In genomic region chr18:710418-711300, GRCh38 we compare ENCODE assay signal across 8 cellular contexts. TPM values are rescaled to one million over a fixed set of nuclear protein-coding genes. Genes with fewer than 3 reads are reported as not detected.
DNase-seq lines count a peak whose midpoint lies in the region; ATAC-seq and TF ChIP-seq lines count a peak whose summit lies in the region.

No MANE protein-coding gene starts in this region.

- H3K27me3 Mint-ChIP-seq in activated T-cell treated with anti-CD3 and anti-CD28 coated beads, Interleukin-2, amount 50 U/mL, for 24 hours: no peaks in the 10 kb centered on the region

- peaks cover 0 to 46% (median 0%) of the 10 kb centered on the region in 3 donors for H3K4me1 ChIP-seq in gastroesophageal sphincter
- H3K4me1 ChIP-seq in suprapubic skin: peaks cover 21% of the 10 kb centered on the region

- peak overlapping the region; percentile 86 for H3K4me3 Mint-ChIP-seq in activated T-cell treated with anti-CD3 and anti-CD28 coated beads, Interleukin-2, amount 50 U/mL, for 24 hours

- H3K27me3 ChIP-seq in gastroesophageal sphincter (no peaks in the 10 kb centered on the region), suprapubic skin (no peaks in the 10 kb centered on the region)

- peak overlapping the region; percentile 76 for H3K4me3 ChIP-seq in WI38 (ENCODE audit: low read depth, low read length)
- H3K4me3 ChIP-seq in gastroesophageal sphincter: peak overlapping the region; percentile 71 to 85
- H3K4me3 ChIP-seq in suprapubic skin: peak overlapping the region; percentile 74
- H3K4me3 ChIP-seq in lower leg skin (ENCODE audit: low read depth, poor library complexity, severe bottlenecking): no peak overlapping the region

- no peak for ATAC-seq in gastroesophageal sphincter

- H3K27ac ChIP-seq in gastroesophageal sphincter (peak overlapping the region in 3 of 4 donors; percentile 82 to 89 (median 86)), suprapubic skin (no peak overlapping the region)

- H3K27ac Mint-ChIP-seq in activated T-cell treated with anti-CD3 and anti-CD28 coated beads, Interleukin-2, amount 50 U/mL, for 24 hours: peak overlapping the region; percentile 92

- TF ChIP-seq EP300 in gastroesophageal sphincter (IDR thresholded peaks at IDR 0.05): no peak
- TF ChIP-seq EP300 in suprapubic skin (IDR thresholded peaks at IDR 0.05): no peak

- no peaks in the 10 kb centered on the region for H3K9me3 Mint-ChIP-seq in activated T-cell treated with anti-CD3 and anti-CD28 coated beads, Interleukin-2, amount 50 U/mL, for 24 hours

- peaks cover 63% of the 10 kb centered on the region for H3K4me1 Mint-ChIP-seq in activated T-cell treated with anti-CD3 and anti-CD28 coated beads, Interleukin-2, amount 50 U/mL, for 24 hours (ENCODE audit: low read depth)

- TF ChIP-seq POLR2A in gastroesophageal sphincter (IDR thresholded peaks at IDR 0.05): no peak
- no peak for TF ChIP-seq POLR2A in suprapubic skin (IDR thresholded peaks at IDR 0.05)
- TF ChIP-seq POLR2A in lower leg skin (IDR thresholded peaks at IDR 0.05): no peak

- H3K36me3 ChIP-seq in gastroesophageal sphincter (peaks cover 0 to 21% of the 10 kb centered on the region in 2 donors), suprapubic skin (peaks cover 11% of the 10 kb centered on the region)

- H3K36me3 Mint-ChIP-seq in activated T-cell treated with anti-CD3 and anti-CD28 coated beads, Interleukin-2, amount 50 U/mL, for 24 hours (ENCODE audit: low read depth): peaks cover 52% of the 10 kb centered on the region

- WGBS in gastroesophageal sphincter (ENCODE audit: low coverage in 1 of 2), 2 donors: 64 to 65% methylated on average over 3 of the region's 3 CpGs
- WGBS in suprapubic skin: 80% methylated on average over 3 of the region's 3 CpGs
- WGBS in lower leg skin, 2 donors: 68 to 81% methylated on average over 3 of the region's 3 CpGs

- no peak for DNase-seq in activated T-cell treated with anti-CD3 and anti-CD28 coated beads, Interleukin-2, amount 50 U/mL, for 24 hours
- DNase-seq in activated T-cell treated with anti-CD3 and anti-CD28 coated beads for 4 hours: no peak
- no peak for DNase-seq in suprapubic skin (ENCODE audit: low spot score in 2 of 2)
- no peak for DNase-seq in lower leg skin (ENCODE audit: low spot score in 2 of 2)
- DNase-seq in central memory CD4-positive, alpha-beta T cell: no peak
- no peak for DNase-seq in H4 (ENCODE audit: low spot score)

- intact Hi-C loops in lower leg skin (cut with DNase I; ENCODE audit: low total_unique reads): loop anchor here (10.0 kb wide), 1 partner anchor 124 kb away; no protein-coding TSS in a partner anchor

- TF ChIP-seq CTCF in WI38 (IDR thresholded peaks at IDR 0.05; ENCODE audit: low read depth, low read length): no peak
- no peak for TF ChIP-seq CTCF in gastroesophageal sphincter (IDR thresholded peaks at IDR 0.05)
- TF ChIP-seq CTCF in suprapubic skin (IDR thresholded peaks at IDR 0.05): no peak
- TF ChIP-seq CTCF in lower leg skin (IDR thresholded peaks at IDR 0.05): no peak

- H3K9me3 ChIP-seq in gastroesophageal sphincter: peaks cover 0 to 5% (median 0%) of the 10 kb centered on the region in 3 donors
- no peaks in the 10 kb centered on the region for H3K9me3 ChIP-seq in suprapubic skin

RNA-seq across cellular contexts. Expression of gene ENOSF1, which starts 1.8 kb away (rescaled TPM):
- 10 to 100 TPM; 16.2 to 80.2 (median 37.1) TPM for total RNA-seq in gastroesophageal sphincter
- 100 to 1,000 TPM in 1 of 4 donors, 10 to 100 TPM in 3; 31.8 to 159 (median 64.3) TPM for total RNA-seq in suprapubic skin
- 10 to 100 TPM; 36.2 to 42.4 (median 38.6) TPM for total RNA-seq in lower leg skin
- total RNA-seq in H4 (2014; rRNA removed; shearing (Covaris generic)): 7.6 and 9.0 TPM in 2 replicates

RNA-seq across cellular contexts. Expression of gene TYMS, which starts 53.2 kb away (rescaled TPM):
- total RNA-seq in gastroesophageal sphincter (1 to 10 TPM; 1.1 to 6.1 (median 3.6) TPM), suprapubic skin (1 to 10 TPM; 2.6 to 5.9 (median 3.2) TPM), lower leg skin (1 to 10 TPM in 3 of 4 donors, under 1 TPM in 1; 0.57 to 9.9 (median 2.5) TPM)
- 66.6 and 72.0 TPM in 2 replicates for total RNA-seq in H4 (2014; rRNA removed; shearing (Covaris generic))
